In the genomic region with DNA sequence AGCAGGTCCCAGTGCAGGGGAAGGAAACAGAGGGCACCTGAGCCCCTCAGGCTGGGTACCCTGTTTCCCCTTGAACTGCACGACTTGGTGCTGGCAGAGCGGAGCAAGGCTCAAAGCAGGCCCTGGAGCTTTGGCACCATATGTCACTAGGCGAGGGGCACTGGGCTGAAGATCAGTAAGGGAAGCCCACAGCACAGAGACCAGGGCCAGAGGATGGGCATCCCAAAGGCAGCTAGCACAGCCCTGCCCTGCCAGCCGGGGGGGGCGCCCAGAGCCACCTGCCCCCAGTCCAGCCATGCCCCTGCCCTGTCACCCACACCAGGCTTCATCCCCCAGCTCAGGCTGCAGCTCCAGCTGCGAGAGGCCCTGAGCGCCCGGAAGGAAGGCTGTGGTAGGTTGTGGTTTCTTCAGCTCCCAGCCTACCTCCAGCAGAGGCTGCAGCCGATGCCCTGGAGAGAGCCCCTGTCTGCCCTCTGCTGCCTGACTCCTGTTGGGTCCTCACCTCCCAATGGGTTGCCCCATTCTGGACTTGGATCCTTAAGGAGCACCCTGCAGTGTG, we compare ENCODE assay signal across 8 cellular contexts. TPM values are rescaled to one million over a fixed set of nuclear protein-coding genes. Genes with fewer than 3 reads are reported as not detected.
DNase-seq lines count a peak whose midpoint lies in the region; ATAC-seq and TF ChIP-seq lines count a peak whose summit lies in the region.

No MANE protein-coding gene starts in this region.

- no peak overlapping the region for H2BK5ac ChIP-seq in mesendoderm (ENCODE audit: low read length)

- H2AK5ac ChIP-seq in mesendoderm (ENCODE audit: low read length), result no peak overlapping the region

- peaks cover 19% of the 10 kb centered on the region for H3K4me1 ChIP-seq in mesendoderm (ENCODE audit: control insufficient read depth, low read depth, low read length)

- no peak overlapping the region for H2BK15ac ChIP-seq in mesendoderm (replicated peaks; ENCODE audit: low read depth)

- H3K23ac ChIP-seq in mesendoderm (ENCODE audit: low read length), result peak overlapping the region; percentile 24

- H3K9me3 Mint-ChIP-seq in activated T-helper 1 cell treated with anti-CD3 and anti-CD28 coated beads, Interleukin-12 subunit alpha, Interleukin-12 subunit beta, Interleukin-2, Interleukin-4 antibody, amounts not matched to agents 30 ng/mL and 10 ng/mL and 1 ng/mL, durations not matched to agents 14 hours and 24 hours and 36 hours, result no peaks in the 10 kb centered on the region

- intact Hi-C loops in activated T-helper 1 cell treated with anti-CD3 and anti-CD28 coated beads, Interleukin-12 subunit alpha, Interleukin-12 subunit beta, Interleukin-2, Interleukin-4 antibody, amounts not matched to agents 30 ng/mL and 10 ng/mL and 1 ng/mL, durations not matched to agents 14 hours and 24 hours and 36 hours (cut with micrococcal nuclease), result loop anchor here (1.0 to 2.0 kb wide), 2 partner anchors 8 to 17 kb away; no protein-coding TSS in a partner anchor

- H4K8ac ChIP-seq in mesendoderm (ENCODE audit: low read depth, low read length), result no peak overlapping the region

- H3K18ac ChIP-seq in mesendoderm (ENCODE audit: low read length), result no peak overlapping the region

- TF ChIP-seq CTCF in C4-2B (conservative IDR thresholded peaks at IDR 0.05), result no peak

- no peak for ATAC-seq in HG03521 (IDR thresholded peaks at IDR 0.05; ENCODE audit: unreplicated experiment)

- WGBS in mesendoderm (ENCODE audit: extremely low coverage, insufficient coverage, low lambda C conversion rate), result no CpG with 5 or more reads among the region's 9 CpGs

- peak overlapping the region; percentile 98 for H3K27ac ChIP-seq in C4-2B
- H3K27ac ChIP-seq in mesendoderm (ENCODE audit: low read depth, low read length), result peak overlapping the region; percentile 42

- no peak overlapping the region for H3K4me3 ChIP-seq in mesendoderm (ENCODE audit: low read length)

- no peak overlapping the region for H3K4me2 ChIP-seq in mesendoderm (ENCODE audit: low read length)

- peaks cover 3% of the 10 kb centered on the region for H3K36me3 Mint-ChIP-seq in activated T-helper 1 cell treated with anti-CD3 and anti-CD28 coated beads, Interleukin-12 subunit alpha, Interleukin-12 subunit beta, Interleukin-2, Interleukin-4 antibody, amounts not matched to agents 30 ng/mL and 10 ng/mL and 1 ng/mL, durations not matched to agents 14 hours and 24 hours and 36 hours (ENCODE audit: low read depth)

- H3K36me3 ChIP-seq in mesendoderm (ENCODE audit: control insufficient read depth, insufficient read depth, low read length), result no peaks in the 10 kb centered on the region

- H3K27me3 Mint-ChIP-seq in activated T-helper 1 cell treated with anti-CD3 and anti-CD28 coated beads, Interleukin-12 subunit alpha, Interleukin-12 subunit beta, Interleukin-2, Interleukin-4 antibody, amounts not matched to agents 30 ng/mL and 10 ng/mL and 1 ng/mL, durations not matched to agents 14 hours and 24 hours and 36 hours (ENCODE audit: insufficient read depth), result no peaks in the 10 kb centered on the region

- peaks cover 54% of the 10 kb centered on the region for H3K4me1 Mint-ChIP-seq in activated T-helper 1 cell treated with anti-CD3 and anti-CD28 coated beads, Interleukin-12 subunit alpha, Interleukin-12 subunit beta, Interleukin-2, Interleukin-4 antibody, amounts not matched to agents 30 ng/mL and 10 ng/mL and 1 ng/mL, durations not matched to agents 14 hours and 24 hours and 36 hours (ENCODE audit: low read depth)

- H3K9ac ChIP-seq in mesendoderm (ENCODE audit: low read length), result peak overlapping the region; percentile 20

- peak overlapping the region; percentile 68 for H3K27ac Mint-ChIP-seq in activated T-helper 1 cell treated with anti-CD3 and anti-CD28 coated beads, Interleukin-12 subunit alpha, Interleukin-12 subunit beta, Interleukin-2, Interleukin-4 antibody, amounts not matched to agents 30 ng/mL and 10 ng/mL and 1 ng/mL, durations not matched to agents 14 hours and 24 hours and 36 hours

- H2BK120ac ChIP-seq in mesendoderm (ENCODE audit: low read depth, low read length), result no peak overlapping the region

- no peak overlapping the region for H3K4ac ChIP-seq in mesendoderm (ENCODE audit: low read depth, low read length)

- H3K79me1 ChIP-seq in mesendoderm (ENCODE audit: low read length), result peaks cover 52% of the 10 kb centered on the region

- no peak overlapping the region for H4K5ac ChIP-seq in mesendoderm (ENCODE audit: low read length)

- DNase-seq in GM19238 (ENCODE audit: insufficient read length, low spot score) (peak; percentile 74), LHCN-M2 (ENCODE audit: low read depth) (peak; percentile 65), mesendoderm (no peak), LoVo (ENCODE audit: low spot score) (no peak), midbrain (lab: John Stamatoyannopoulos, UW) (no peak)
- DNase-seq in activated T-helper 1 cell treated with anti-CD3 and anti-CD28 coated beads, Interleukin-12 subunit alpha, Interleukin-12 subunit beta, Interleukin-2, Interleukin-4 antibody, amounts not matched to agents 30 ng/mL and 10 ng/mL and 1 ng/mL, durations not matched to agents 14 hours and 24 hours and 36 hours (ENCODE audit: low spot score), result peak; percentile 57

- H3K4me3 Mint-ChIP-seq in activated T-helper 1 cell treated with anti-CD3 and anti-CD28 coated beads, Interleukin-12 subunit alpha, Interleukin-12 subunit beta, Interleukin-2, Interleukin-4 antibody, amounts not matched to agents 30 ng/mL and 10 ng/mL and 1 ng/mL, durations not matched to agents 14 hours and 24 hours and 36 hours, result peak overlapping the region; percentile 75

- no peaks in the 10 kb centered on the region for H3K27me3 ChIP-seq in mesendoderm (ENCODE audit: insufficient read depth, low read length, poor library complexity)

- H3K56ac ChIP-seq in mesendoderm (ENCODE audit: low read length), result peak overlapping the region; percentile 60

- H3K79me2 ChIP-seq in mesendoderm (ENCODE audit: control insufficient read depth, insufficient read depth, low read length), result peaks cover 60% of the 10 kb centered on the region

RNA-seq across cellular contexts. Expression of a gene that starts 10.9 kb away (rescaled TPM):
- total RNA-seq in LHCN-M2 (2014; rRNA removed), result 97.6 and 119 TPM in 2 replicates
- 98.4 TPM for polyA plus RNA-seq in LHCN-M2 (2012)
- total RNA-seq in activated T-helper 1 cell treated with anti-CD3 and anti-CD28 coated beads, Interleukin-12 subunit alpha, Interleukin-12 subunit beta, Interleukin-2, Interleukin-4 antibody, amounts not matched to agents 30 ng/mL and 10 ng/mL and 1 ng/mL, durations not matched to agents 14 hours and 24 hours and 36 hours, result 142 and 153 TPM in 2 replicates
- polyA plus RNA-seq in mesendoderm (2013, experiment 1 of 2), result 141 TPM
- 147 TPM for polyA plus RNA-seq in mesendoderm (2013, experiment 2 of 2)

RNA-seq across cellular contexts. Expression of a gene that starts 16.8 kb away (rescaled TPM):
- total RNA-seq in LHCN-M2 (2014; rRNA removed), result 35.5 and 39.1 TPM in 2 replicates
- polyA plus RNA-seq in LHCN-M2 (2012), result 43.9 TPM
- total RNA-seq in activated T-helper 1 cell treated with anti-CD3 and anti-CD28 coated beads, Interleukin-12 subunit alpha, Interleukin-12 subunit beta, Interleukin-2, Interleukin-4 antibody, amounts not matched to agents 30 ng/mL and 10 ng/mL and 1 ng/mL, durations not matched to agents 14 hours and 24 hours and 36 hours, result 69.0 and 70.8 TPM in 2 replicates
- 13.4 TPM for polyA plus RNA-seq in mesendoderm (2013, experiment 1 of 2)
- 13.7 TPM for polyA plus RNA-seq in mesendoderm (2013, experiment 2 of 2)

RNA-seq across cellular contexts. Expression of a gene that starts 22.3 kb away (rescaled TPM):
- total RNA-seq in LHCN-M2 (2014; rRNA removed), result 0.19 and 0.34 TPM in 2 replicates
- polyA plus RNA-seq in LHCN-M2 (2012), result 0.70 TPM
- total RNA-seq in activated T-helper 1 cell treated with anti-CD3 and anti-CD28 coated beads, Interleukin-12 subunit alpha, Interleukin-12 subunit beta, Interleukin-2, Interleukin-4 antibody, amounts not matched to agents 30 ng/mL and 10 ng/mL and 1 ng/mL, durations not matched to agents 14 hours and 24 hours and 36 hours, result 6.0 and 6.1 TPM in 2 replicates
- 1.2 TPM for polyA plus RNA-seq in mesendoderm (2013, experiment 1 of 2)
- polyA plus RNA-seq in mesendoderm (2013, experiment 2 of 2), result 0.94 TPM

RNA-seq across cellular contexts. Expression of a gene that starts 46.6 kb away (rescaled TPM):
- not detected in 2 replicates for total RNA-seq in LHCN-M2 (2014; rRNA removed)
- not detected for polyA plus RNA-seq in LHCN-M2 (2012)
- not detected in 2 replicates for total RNA-seq in activated T-helper 1 cell treated with anti-CD3 and anti-CD28 coated beads, Interleukin-12 subunit alpha, Interleukin-12 subunit beta, Interleukin-2, Interleukin-4 antibody, amounts not matched to agents 30 ng/mL and 10 ng/mL and 1 ng/mL, durations not matched to agents 14 hours and 24 hours and 36 hours
- polyA plus RNA-seq in mesendoderm (2013, experiment 1 of 2), result not detected
- polyA plus RNA-seq in mesendoderm (2013, experiment 2 of 2), result not detected

Comparison
In these comparisons a context has a peak if more than half of its experiments do, and no peak if none do; other contexts are left out.
1. DNase-seq: peak in GM19238 (single experiment), LHCN-M2 (single experiment) and activated T-helper 1 cell treated with anti-CD3 and anti-CD28 coated beads, Interleukin-12 subunit alpha, Interleukin-12 subunit beta, Interleukin-2, Interleukin-4 antibody, amounts not matched to agents 30 ng/mL and 10 ng/mL and 1 ng/mL, durations not matched to agents 14 hours and 24 hours and 36 hours (single experiment); none in mesendoderm (single experiment), LoVo (single experiment) and midbrain (single experiment).